ENCODE assay signal across 8 cellular contexts in genomic region chr19:57320180-57321084, GRCh38. TPM values are rescaled to one million over a fixed set of nuclear protein-coding genes. Genes with fewer than 3 reads are reported as not detected.
DNase-seq lines count a peak whose midpoint lies in the region; ATAC-seq and TF ChIP-seq lines count a peak whose summit lies in the region.

Gene ZNF543, plus strand, starts transcription at chr19:57320472. Its CDS starts 382 bp downstream, at chr19:57320854.

- DNase-seq in NCI-H2029 treated with DMSO at 0.1 percent for 48 hours (lab: John Stamatoyannopoulos, UW) (peak; percentile 76), T1000 (lab: John Stamatoyannopoulos, UW) (peak; percentile 90), astrocyte of the spinal cord (ENCODE audit: low read depth, low spot score) (peak; percentile 97), hippocampal formation (lab: John Stamatoyannopoulos, UW) (peak; percentile 92 to 94), renal cortical epithelial cell (ENCODE audit: low read depth) (peak; percentile 87), LoVo (ENCODE audit: low spot score) (no peak)

- ATAC-seq in GM18508 (IDR thresholded peaks at IDR 0.05; ENCODE audit: insufficient read depth, unreplicated experiment): peak; percentile 84
- ATAC-seq in HG02981 (IDR thresholded peaks at IDR 0.05; ENCODE audit: unreplicated experiment): peak; percentile 93

- peak within 1 kb of the TSS; percentile 94 for H3K4me3 ChIP-seq in astrocyte of the spinal cord (ENCODE audit: low read depth, low read length)

- in situ Hi-C loops in astrocyte of the spinal cord (cut with HindIII; ENCODE audit: low sequenced_read_pairs): no loop called here

- peak; percentile 4 for TF ChIP-seq CTCF in astrocyte of the spinal cord (IDR thresholded peaks at IDR 0.05; ENCODE audit: low read depth, low read length)

RNA-seq across cellular contexts. Expression of gene ZNF543, which starts in this region (rescaled TPM):
- 9.4 and 19.2 TPM in 2 replicates for total RNA-seq in renal cortical epithelial cell
